14 cellular contexts compared by ENCODE assay signal in the genomic region with DNA sequence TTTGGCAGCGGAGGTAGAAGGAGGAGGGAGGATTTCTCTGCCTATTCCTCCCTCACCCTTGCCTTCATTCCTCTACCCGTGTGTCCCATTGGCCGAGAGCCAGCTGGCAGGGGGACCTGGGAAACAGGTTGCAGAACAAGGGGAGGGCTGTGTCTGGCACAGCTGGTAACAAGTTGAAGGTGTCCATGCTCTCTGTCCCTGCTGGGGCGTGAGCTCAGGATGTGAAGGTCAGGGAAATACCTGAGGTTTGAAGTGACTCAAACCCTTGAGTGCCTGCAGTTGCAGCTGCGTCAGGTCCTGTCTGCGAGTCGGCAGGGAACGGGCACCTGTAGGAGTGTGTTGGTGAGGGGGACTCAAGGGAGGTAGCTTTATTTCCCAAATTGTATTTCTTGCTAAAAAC. TPM values are rescaled to one million over a fixed set of nuclear protein-coding genes. Genes with fewer than 3 reads are reported as not detected.
A peak's percentile ranks its signal among the peaks of the same experiment; 100 is the strongest.
DNase-seq lines count a peak whose midpoint lies in the region; ATAC-seq and TF ChIP-seq lines count a peak whose summit lies in the region.
"Had no signal": no experiment of that assay in that cellular context is flagged by ENCODE, and none has a peak within 500 bp of the region (broad histone marks: within the 10 kb centered on the region; RNA-seq: fewer than 3 reads in every experiment).

No MANE protein-coding gene starts in this region.

- H3K27ac Mint-ChIP-seq in CD8-positive, alpha-beta T cell, result no peak overlapping the region
- H3K27ac Mint-ChIP-seq: brain; CD4-positive, CD25-positive, alpha-beta regulatory T cell; IgD-negative memory B cell; immature natural killer cell had no signal

- H2AFZ ChIP-seq in PC-3 (ENCODE audit: low read length), result no peak overlapping the region
- no peak overlapping the region for H2AFZ ChIP-seq in trophoblast cell (ENCODE audit: insufficient read depth, low read length, poor library complexity)

- no peaks in the 10 kb centered on the region for H3K27me3 Mint-ChIP-seq in CD8-positive, alpha-beta T cell (ENCODE audit: low read depth)
- H3K27me3 Mint-ChIP-seq: brain; CD4-positive, CD25-positive, alpha-beta regulatory T cell; IgD-negative memory B cell had no signal

- POLR2A ChIA-PET in PC-3 (lab: Charles Lee; ENCODE audit: unreplicated experiment), result no interaction called here
- POLR2A ChIA-PET in CD8-positive, alpha-beta T cell (lab: Charles Lee), result no interaction called here

- H4K8ac ChIP-seq in trophoblast cell (ENCODE audit: low read depth, low read length), result no peak overlapping the region

- H3F3A ChIP-seq in PC-3 (ENCODE audit: low read length, unreplicated experiment), result no peaks in the 10 kb centered on the region

- H3K4me3 ChIP-seq in H7 (ENCODE audit: insufficient read depth, low read depth, low read length) (no peak overlapping the region), PC-3 (ENCODE audit: low read length) (no peak overlapping the region), trophoblast cell (ENCODE audit: low read depth, low read length) (no peak overlapping the region)
- H3K4me3 ChIP-seq in CD8-positive, alpha-beta T cell (ENCODE audit: low read depth, low read length), result no peak overlapping the region

- H3K4me1 ChIP-seq in PC-3 (ENCODE audit: insufficient read depth, low read length) (peaks cover 10% of the 10 kb centered on the region), trophoblast cell (ENCODE audit: control insufficient read depth in 1 of 2, insufficient read depth in 2 of 2, low read length in 2 of 2) (no peaks in the 10 kb centered on the region)
- no peaks in the 10 kb centered on the region for H3K4me1 ChIP-seq in CD8-positive, alpha-beta T cell (ENCODE audit: insufficient read depth, low read length)

- H3K18ac ChIP-seq in trophoblast cell (ENCODE audit: low read length), result no peak overlapping the region

- no peaks in the 10 kb centered on the region for H4K20me1 ChIP-seq in PC-3 (ENCODE audit: low read length)

- CTCF ChIA-PET in PC-3 (lab: Charles Lee), result no interaction called here
- CTCF ChIA-PET in CD8-positive, alpha-beta T cell (lab: Charles Lee), result no interaction called here

- ATAC-seq in PC-3, result peak; percentile 97
- ATAC-seq in sciatic nerve, result no peak
- no peak for ATAC-seq in CD8-positive, alpha-beta T cell

- H3K4me2 ChIP-seq in PC-3 (ENCODE audit: low read length) (peak overlapping the region; percentile 52), trophoblast cell (ENCODE audit: low read length) (no peak overlapping the region)

- no peak overlapping the region for H2BK120ac ChIP-seq in trophoblast cell (ENCODE audit: insufficient read depth, low read length, poor library complexity)

- H3K27ac ChIP-seq in PC-3 (ENCODE audit: low read length) (peak overlapping the region; percentile 94), trophoblast cell (ENCODE audit: low read depth, low read length) (no peak overlapping the region)
- no peak overlapping the region for H3K27ac ChIP-seq in CD8-positive, alpha-beta T cell (ENCODE audit: low read depth, low read length)

- H3K9me2 ChIP-seq in PC-3 (replicated peaks; ENCODE audit: low read length), result no peaks in the 10 kb centered on the region

- no peak overlapping the region for H2AK5ac ChIP-seq in trophoblast cell (ENCODE audit: low read length)

- H3K9me3 ChIP-seq in PC-3 (ENCODE audit: low read length) (no peaks in the 10 kb centered on the region), trophoblast cell (ENCODE audit: insufficient read depth, low read depth, low read length) (no peaks in the 10 kb centered on the region)
- no peaks in the 10 kb centered on the region for H3K9me3 ChIP-seq in CD8-positive, alpha-beta T cell (ENCODE audit: low read length)

- no TSS peak for BruUV-seq in PC-3 (replicated peaks; lab: Mats Ljungman, UMichigan)

- H3K4ac ChIP-seq in trophoblast cell (ENCODE audit: low read depth, low read length), result no peak overlapping the region

- H2BK12ac ChIP-seq in trophoblast cell (ENCODE audit: low read length), result no peak overlapping the region

- no peak overlapping the region for H3K23ac ChIP-seq in trophoblast cell (ENCODE audit: low read length)

- H3K9ac ChIP-seq in PC-3 (ENCODE audit: low read length) (peak overlapping the region; percentile 68), trophoblast cell (ENCODE audit: low read length) (no peak overlapping the region)

- H3K4me1 Mint-ChIP-seq in CD8-positive, alpha-beta T cell (ENCODE audit: low read depth), result no peaks in the 10 kb centered on the region
- H3K4me1 Mint-ChIP-seq: brain, immature natural killer cell had no signal

- H3K79me1 ChIP-seq in trophoblast cell (ENCODE audit: low read length), result no peaks in the 10 kb centered on the region

- H3K4me3 Mint-ChIP-seq in CD8-positive, alpha-beta T cell, result no peak overlapping the region
- H3K4me3 Mint-ChIP-seq: brain; CD4-positive, CD25-positive, alpha-beta regulatory T cell; IgD-negative memory B cell; immature natural killer cell had no signal

- peak; percentile 20 for DNase-seq in H7
- DNase-seq in PC-3, result peak; percentile 97
- peak; percentile 11 for DNase-seq in glomerular visceral epithelial cell (ENCODE audit: extremely low spot score)
- DNase-seq in trophoblast cell, result peak; percentile 24 to 53
- DNase-seq in globus pallidus (ENCODE audit: low spot score), result no peak
- DNase-seq in NCI-H1436 (lab: John Stamatoyannopoulos, UW), result no peak
- no peak for DNase-seq in sciatic nerve (ENCODE audit: low spot score)
- no peak for DNase-seq in CD8-positive, alpha-beta T cell
- DNase-seq: activated CD4-positive, CD25-positive, alpha-beta regulatory T cell treated with anti-CD3 and anti-CD28 coated beads, Interleukin-2, amount 50 U/mL, for 72 hours; CD4-positive, CD25-positive, alpha-beta regulatory T cell; immature natural killer cell; NCI-H510A had no signal

- intact Hi-C loops in PC-3 (cut with micrococcal nuclease), result no loop called here
- intact Hi-C loops in sciatic nerve (cut with DNase I), result no loop called here
- intact Hi-C loops in CD8-positive, alpha-beta T cell (cut with DNase I, micrococcal nuclease), result no loop called here

- H3K79me2 ChIP-seq in PC-3 (ENCODE audit: low read length), result no peaks in the 10 kb centered on the region
- H3K79me2 ChIP-seq in trophoblast cell (ENCODE audit: control insufficient read depth, insufficient read depth, low read length, poor library complexity), result no peaks in the 10 kb centered on the region

- TF ChIP-seq CTCF in PC-3 (conservative IDR thresholded peaks at IDR 0.05; ENCODE audit: low read depth, low read length), result no peak
- no peak for TF ChIP-seq CTCF in CD8-positive, alpha-beta T cell (IDR thresholded peaks at IDR 0.05)

- no peaks in the 10 kb centered on the region for H3K27me3 ChIP-seq in H7 (ENCODE audit: control insufficient read depth, insufficient read depth, low read length)
- no peaks in the 10 kb centered on the region for H3K27me3 ChIP-seq in PC-3 (ENCODE audit: low read length)
- H3K27me3 ChIP-seq in trophoblast cell (ENCODE audit: insufficient read depth, low read length), result no peaks in the 10 kb centered on the region
- H3K27me3 ChIP-seq in CD8-positive, alpha-beta T cell (ENCODE audit: insufficient read depth, low read length), result no peaks in the 10 kb centered on the region

- H2BK5ac ChIP-seq in trophoblast cell (ENCODE audit: low read depth, low read length, poor library complexity), result no peak overlapping the region

- H3K9me3 Mint-ChIP-seq in CD8-positive, alpha-beta T cell, result no peaks in the 10 kb centered on the region
- H3K9me3 Mint-ChIP-seq: brain; CD4-positive, CD25-positive, alpha-beta regulatory T cell; IgD-negative memory B cell; immature natural killer cell had no signal

- WGBS in trophoblast cell (ENCODE audit: extremely low coverage, insufficient coverage, insufficient read length), result no CpG with 5 or more reads among the region's 8 CpGs

- peaks cover 8% of the 10 kb centered on the region for H3K36me3 ChIP-seq in H7 (replicated peaks; ENCODE audit: control insufficient read depth, insufficient read depth, low read length)
- H3K36me3 ChIP-seq in PC-3 (ENCODE audit: low read depth, low read length), result no peaks in the 10 kb centered on the region; the same call in 1 of the 2 replicates
- peaks cover 30 to 36% of the 10 kb centered on the region in 2 experiments for H3K36me3 ChIP-seq in trophoblast cell (ENCODE audit: control insufficient read depth in 1 of 2, insufficient read depth in 2 of 2, low read length in 2 of 2)
- H3K36me3 ChIP-seq in CD8-positive, alpha-beta T cell (ENCODE audit: insufficient read depth, low read length), result peaks cover 23% of the 10 kb centered on the region

- no peak overlapping the region for H4K91ac ChIP-seq in trophoblast cell (ENCODE audit: low read depth, low read length)

- no peak overlapping the region for H4K12ac ChIP-seq in trophoblast cell (ENCODE audit: low read depth, low read length)

- H3K14ac ChIP-seq in trophoblast cell (ENCODE audit: low read length), result no peak overlapping the region

- H3K36me3 Mint-ChIP-seq in CD8-positive, alpha-beta T cell, result peaks cover 51% of the 10 kb centered on the region

RNA-seq across cellular contexts. Expression of a gene that starts 16.2 kb away (rescaled TPM):
- total RNA-seq in H7 (2014; rRNA removed; shearing (Covaris generic)), result 26.4 and 33.8 TPM in 2 replicates
- 29.6 TPM in 2 replicates for total RNA-seq in PC-3 (2014; rRNA removed)
- polyA plus RNA-seq in trophoblast cell (2013), result 11.5 and 11.6 TPM in 2 replicates
- total RNA-seq in sciatic nerve, result 25.5 TPM
- 10 to 100 TPM; 63.5 to 69.0 TPM for total RNA-seq in CD8-positive, alpha-beta T cell

RNA-seq across cellular contexts. Expression of a gene that starts 24.5 kb away (rescaled TPM):
- total RNA-seq in H7 (2014; rRNA removed; shearing (Covaris generic)), result 79.1 and 80.1 TPM in 2 replicates
- 44.1 and 60.4 TPM in 2 replicates for total RNA-seq in PC-3 (2014; rRNA removed)
- polyA plus RNA-seq in trophoblast cell (2013), result 60.0 and 65.8 TPM in 2 replicates
- 158 TPM for total RNA-seq in sciatic nerve
- 10 to 100 TPM; 64.9 to 68.3 TPM for total RNA-seq in CD8-positive, alpha-beta T cell

RNA-seq across cellular contexts. Expression of a gene that starts 28.3 kb away (rescaled TPM):
- 41.3 and 42.5 TPM in 2 replicates for total RNA-seq in H7 (2014; rRNA removed; shearing (Covaris generic))
- total RNA-seq in PC-3 (2014; rRNA removed) (27.3 and 37.1 TPM in 2 replicates), sciatic nerve (10.3 TPM)
- polyA plus RNA-seq in trophoblast cell (2013), result 25.6 and 29.1 TPM in 2 replicates
- total RNA-seq in CD8-positive, alpha-beta T cell, result 1 to 10 TPM; 4.6 to 5.1 TPM

RNA-seq across cellular contexts. Expression of a gene that starts 58.0 kb away (rescaled TPM):
- 13.6 and 14.9 TPM in 2 replicates for total RNA-seq in H7 (2014; rRNA removed; shearing (Covaris generic))
- 12.8 and 16.1 TPM in 2 replicates for total RNA-seq in PC-3 (2014; rRNA removed)
- polyA plus RNA-seq in trophoblast cell (2013), result 13.3 and 13.9 TPM in 2 replicates
- 37.4 TPM for total RNA-seq in sciatic nerve
- 1 to 10 TPM; 5.6 to 6.3 TPM for total RNA-seq in CD8-positive, alpha-beta T cell

RNA-seq across cellular contexts. Expression of a gene that starts 58.6 kb away (rescaled TPM):
- 160 and 166 TPM in 2 replicates for total RNA-seq in H7 (2014; rRNA removed; shearing (Covaris generic))
- total RNA-seq in PC-3 (2014; rRNA removed) (138 and 154 TPM in 2 replicates), sciatic nerve (78.2 TPM)
- 62.5 and 63.2 TPM in 2 replicates for polyA plus RNA-seq in trophoblast cell (2013)
- total RNA-seq in CD8-positive, alpha-beta T cell, result 10 to 100 TPM; 24.7 to 26.8 TPM

Comparison
In these comparisons a context has a peak if more than half of its experiments do, and no peak if none do; other contexts are left out.
1. DNase-seq: peak in H7 (single experiment), PC-3 (single experiment), glomerular visceral epithelial cell (single experiment) and trophoblast cell (2 of 2); none in globus pallidus (single experiment), NCI-H1436 (single experiment), sciatic nerve (single experiment) and CD8-positive, alpha-beta T cell (0 of 7).